Comparison of ENCODE assay signal across 16 cellular contexts in genomic region chr4:87069037-87069742, GRCh38.
DNase-seq lines count a peak whose midpoint lies in the region; ATAC-seq, FAIRE-seq and TF ChIP-seq lines count a peak whose summit lies in the region.
"Had no signal": no experiment of that assay in that cellular context is flagged by ENCODE, and none has a peak within 500 bp of the region (broad histone marks: within the 10 kb centered on the region; RNA-seq: fewer than 3 reads in every experiment).

No MANE protein-coding gene starts in this region.

- H3K9ac ChIP-seq in GM12878 (ENCODE audit: control insufficient read depth, insufficient read depth, low read length) (no peak overlapping the region), rectal smooth muscle tissue (ENCODE audit: low read length) (no peak overlapping the region)

- H2AFZ ChIP-seq in GM12878 (ENCODE audit: control insufficient read depth, low read depth, low read length) (no peak overlapping the region), PC-9 (no peak overlapping the region)

- H3K27ac ChIP-seq in GM12878 (ENCODE audit: control insufficient read depth, insufficient read depth): no peak overlapping the region
- H3K27ac ChIP-seq in rectal smooth muscle tissue (ENCODE audit: low read depth, low read length): peak overlapping the region; percentile 80
- no peak overlapping the region for H3K27ac ChIP-seq in testis
- no peak overlapping the region for H3K27ac ChIP-seq in PC-9

- BruUV-seq in GM12878 (replicated peaks; lab: Mats Ljungman, UMichigan) (no TSS peak), PC-9 (replicated peaks; lab: Mats Ljungman, UMichigan) (no TSS peak)

- H3K4me3 ChIP-seq in GM12878 (no peak overlapping the region), rectal smooth muscle tissue (ENCODE audit: low read length) (no peak overlapping the region), testis (no peak overlapping the region), PC-9 (no peak overlapping the region)

- intact Hi-C loops in GM12878 (cut with micrococcal nuclease; ENCODE audit: unreplicated experiment): no loop called here
- intact Hi-C loops in testis (cut with DNase I; ENCODE audit: low total_unique reads): no loop called here
- intact Hi-C loops in PC-9 (cut with micrococcal nuclease; ENCODE audit: unreplicated experiment): no loop called here

- TF ChIP-seq CTCF in GM12878 (IDR thresholded peaks at IDR 0.05 in 2 of 3, conservative IDR thresholded peaks at IDR 0.05 in 1 of 3; ENCODE audit: control insufficient read depth in 2 of 3, extremely low read depth in 1 of 3, insufficient read depth in 1 of 3, low read depth in 3 of 3, low read length in 3 of 3): no peak
- TF ChIP-seq CTCF in testis (IDR thresholded peaks at IDR 0.05): no peak
- TF ChIP-seq CTCF in PC-9 (conservative IDR thresholded peaks at IDR 0.05): no peak

- H3K9me3 ChIP-seq in GM12878 (replicated peaks; ENCODE audit: control insufficient read depth, insufficient read depth, low read length) (no peaks in the 10 kb centered on the region), testis (no peaks in the 10 kb centered on the region), PC-9 (ENCODE audit: insufficient read depth, low read depth) (no peaks in the 10 kb centered on the region)

- no peak for TF ChIP-seq EP300 in GM12878 (IDR thresholded peaks at IDR 0.05; ENCODE audit: borderline replicate concordance in 1 of 2, control insufficient read depth in 1 of 2, low read depth in 2 of 2, low read length in 2 of 2)

- H3K9me2 ChIP-seq in PC-9 (ENCODE audit: insufficient read depth): no peaks in the 10 kb centered on the region

- peaks cover 2 to 22% of the 10 kb centered on the region in 2 experiments; a peak in 3 of 4 replicates for H3K36me3 ChIP-seq in GM12878 (ENCODE audit: control insufficient read depth in 2 of 2, insufficient read depth in 2 of 2, low read length in 1 of 2)
- H3K36me3 ChIP-seq in rectal smooth muscle tissue (ENCODE audit: control insufficient read depth, insufficient read depth, low read length): peaks cover 3% of the 10 kb centered on the region
- no peaks in the 10 kb centered on the region for H3K36me3 ChIP-seq in testis (ENCODE audit: low read depth, missing control alignments)
- no peaks in the 10 kb centered on the region for H3K36me3 ChIP-seq in PC-9 (ENCODE audit: low read depth)

- in situ Hi-C loops in GM12878 (cut with MboI): no loop called here

- peak; percentile 63 for DNase-seq in DMS53 (lab: John Stamatoyannopoulos, UW)
- DNase-seq in DMS53 treated with DMSO at 0.1 percent for 48 hours (lab: John Stamatoyannopoulos, UW; ENCODE audit: unreplicated experiment): no peak
- peak; percentile 82 for DNase-seq in NCI-H2029 treated with DMSO at 0.1 percent for 48 hours (lab: John Stamatoyannopoulos, UW)
- no peak for DNase-seq in GM12878 (ENCODE audit: low read depth, low spot score)
- DNase-seq in testis: no peak
- no peak for DNase-seq in PC-9
- DNase-seq: activated CD4-positive, alpha-beta T cell treated with anti-CD3 and anti-CD28 coated beads for 4 hours; activated T-cell treated with anti-CD3 and anti-CD28 coated beads, Interleukin-2, amount 50 U/mL, for 72 hours; Calu3; effector CD8-positive, alpha-beta T cell; small intestine; T-cell had no signal

- H3K27me3 ChIP-seq in GM12878 (replicated peaks in 1 of 2; ENCODE audit: control insufficient read depth in 2 of 2, insufficient read depth in 2 of 2, low read length in 1 of 2): no peaks in the 10 kb centered on the region
- no peaks in the 10 kb centered on the region for H3K27me3 ChIP-seq in rectal smooth muscle tissue (ENCODE audit: control insufficient read depth, insufficient read depth, low read length)
- H3K27me3 ChIP-seq in testis: no peaks in the 10 kb centered on the region
- no peaks in the 10 kb centered on the region for H3K27me3 ChIP-seq in PC-9 (ENCODE audit: insufficient read depth, low read depth)

- ATAC-seq in GM12878 (no peak), HG02884 (IDR thresholded peaks at IDR 0.05; ENCODE audit: unreplicated experiment) (no peak)
- ATAC-seq: activated T-cell treated with anti-CD3 and anti-CD28 coated beads, Interleukin-2, amount 50 U/mL, for 72 hours; natural killer cell treated with Interleukin-12 subunit alpha and Interleukin-12 subunit beta and Interleukin-15 and Interleukin-18, amount 100 ng/mL, for 72 hours; T-cell had no signal

- peaks cover 10% of the 10 kb centered on the region for H3K4me1 ChIP-seq in GM12878 (ENCODE audit: control insufficient read depth, insufficient read depth, low read length)
- peaks cover 36% of the 10 kb centered on the region for H3K4me1 ChIP-seq in rectal smooth muscle tissue (ENCODE audit: control insufficient read depth, insufficient read depth, low read length)
- H3K4me1 ChIP-seq in testis: peaks cover 13% of the 10 kb centered on the region
- H3K4me1 ChIP-seq in PC-9 (replicated peaks; ENCODE audit: insufficient read depth): no peaks in the 10 kb centered on the region

- CTCF ChIA-PET in GM12878 (lab: Yijun Ruan, JAX) (interaction anchor here (1.4 to 1.6 kb wide), 2 partner anchors 22 to 24 kb away, joined by 3 read pairs; no protein-coding TSS in a partner anchor), PC-9 (lab: Charles Lee) (no interaction called here)

- no peak for FAIRE-seq in GM12878 (lab: Jason Lieb, UNC)
- FAIRE-seq: A204.1, small intestine had no signal

- H4K20me1 ChIP-seq in GM12878 (ENCODE audit: control insufficient read depth, insufficient read depth): peaks cover 6% of the 10 kb centered on the region; the same call in 1 of the 2 replicates
- H4K20me1 ChIP-seq in PC-9 (ENCODE audit: insufficient read depth): no peaks in the 10 kb centered on the region

- TF ChIP-seq POLR2A in GM12878 (IDR thresholded peaks at IDR 0.05; ENCODE audit: low read depth, low read length): no peak
- no peak for TF ChIP-seq POLR2A in testis (IDR thresholded peaks at IDR 0.05)

- 40% methylated on average over 3 of the region's 3 CpGs for WGBS in GM12878 (ENCODE audit: insufficient coverage, insufficient replicate concordance, low lambda C conversion rate, missing lambda C conversion rate)
- whole genome bisulfite sequencing in testis, 2 donors: 87 to 88% methylated on average over 3 of the region's 3 CpGs

- SMC1A ChIA-PET in GM12878 (lab: Charles Lee; ENCODE audit: uncharacterized antibody, unreplicated experiment): interaction anchor here (0.6 to 3.6 kb wide), 7 partner anchors 11 to 41 kb away, joined by 3 to 17 read pairs (median 3); no protein-coding TSS in a partner anchor

- no peak for TF ChIP-seq RAD21 in GM12878 (IDR thresholded peaks at IDR 0.05; ENCODE audit: insufficient read depth, low read depth, low read length)

- peaks cover 71% of the 10 kb centered on the region for H3K79me2 ChIP-seq in GM12878 (ENCODE audit: control insufficient read depth, insufficient read depth, low read length)
- H3K79me2 ChIP-seq in PC-9 (ENCODE audit: low read depth): no peaks in the 10 kb centered on the region

- RAD21 ChIA-PET in GM12878 (lab: Charles Lee; ENCODE audit: unreplicated experiment): no interaction called here

- no peaks in the 10 kb centered on the region for H3F3A ChIP-seq in PC-9 (ENCODE audit: insufficient read depth, low read depth)

- H3K4me2 ChIP-seq in GM12878 (ENCODE audit: control insufficient read depth, insufficient read depth) (no peak overlapping the region), PC-9 (no peak overlapping the region)

- POLR2A ChIA-PET in GM12878 (lab: Charles Lee): interaction anchor here (0.6 to 0.7 kb wide), 2 partner anchors 20 to 322 kb away, joined by 4 to 5 read pairs; partner anchors contain the start of gene HSD17B11
- POLR2A ChIA-PET in PC-9 (lab: Charles Lee; ENCODE audit: unreplicated experiment): no interaction called here

TF ChIP-seq in GM12878, 131 proteins besides CTCF, POLR2A, EP300 and RAD21:
- TF ChIP-seq MTA2 (IDR thresholded peaks at IDR 0.05; ENCODE audit: low read depth): 0 out of 2 replicates have a peak, but pooled peaks have one; percentile 13
- no peak for TF ChIP-seq SIX5 (IDR thresholded peaks at IDR 0.05; ENCODE audit: low read depth, low read length, severe bottlenecking)
- TF ChIP-seq ZSCAN29 (IDR thresholded peaks at IDR 0.05): no peak
- TF ChIP-seq, protein P1, sequence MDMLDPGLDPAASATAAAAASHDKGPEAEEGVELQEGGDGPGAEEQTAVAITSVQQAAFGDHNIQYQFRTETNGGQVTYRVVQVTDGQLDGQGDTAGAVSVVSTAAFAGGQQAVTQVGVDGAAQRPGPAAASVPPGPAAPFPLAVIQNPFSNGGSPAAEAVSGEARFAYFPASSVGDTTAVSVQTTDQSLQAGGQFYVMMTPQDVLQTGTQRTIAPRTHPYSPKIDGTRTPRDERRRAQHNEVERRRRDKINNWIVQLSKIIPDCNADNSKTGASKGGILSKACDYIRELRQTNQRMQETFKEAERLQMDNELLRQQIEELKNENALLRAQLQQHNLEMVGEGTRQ (IDR thresholded peaks at IDR 0.05; ENCODE audit: borderline replicate concordance, low read depth, low read length): no peak
- TF ChIP-seq NR2F1 (conservative IDR thresholded peaks at IDR 0.05): peak; percentile 32; the same call in 1 of the 2 replicates
- no peak for TF ChIP-seq FOXK2 (IDR thresholded peaks at IDR 0.05)
TF ChIP-seq in GM12878: peak in this region for 2.

Comparison
In these comparisons a context has a peak if more than half of its experiments do, and no peak if none do; other contexts are left out.
1. DNase-seq: peak in DMS53 (single experiment) and NCI-H2029 treated with DMSO at 0.1 percent for 48 hours (single experiment); none in DMS53 treated with DMSO at 0.1 percent for 48 hours (single experiment), GM12878 (single experiment), testis (single experiment) and PC-9 (0 of 2).